9 cellular contexts compared by ENCODE assay signal in the genomic region with DNA sequence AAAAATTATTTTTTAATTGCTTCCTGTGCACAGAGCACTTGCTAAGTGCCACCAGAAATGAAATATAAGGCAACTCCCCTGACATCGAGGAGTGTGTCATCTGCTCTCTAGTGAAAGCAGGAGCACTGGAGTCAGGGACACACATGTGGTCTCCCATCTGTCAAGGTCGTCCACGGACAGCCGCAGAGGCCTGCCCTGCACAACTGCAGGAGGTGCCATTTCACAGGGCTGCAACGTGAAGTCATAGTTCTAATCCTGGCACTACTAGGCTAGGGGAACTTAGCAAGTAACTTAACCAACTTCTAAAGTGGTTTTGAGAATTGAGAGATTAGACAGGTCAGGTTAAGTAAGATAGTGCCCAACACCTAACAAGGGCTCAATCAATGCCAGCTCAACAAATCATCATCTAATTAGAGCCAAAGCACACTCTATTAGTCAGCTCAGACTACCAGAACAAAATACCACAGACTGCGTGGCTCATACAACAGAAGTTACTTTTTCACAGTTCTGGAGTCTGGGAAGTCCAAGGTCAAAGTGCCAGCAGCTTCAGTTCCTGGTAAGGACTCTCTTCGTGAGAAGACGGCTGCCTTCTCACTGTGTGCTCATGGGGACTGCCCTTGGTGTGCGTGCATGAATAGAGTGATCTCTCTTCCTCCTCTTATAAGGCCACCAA. TPM values are rescaled to one million over a fixed set of nuclear protein-coding genes. Genes with fewer than 3 reads are reported as not detected.
DNase-seq lines count a peak whose midpoint lies in the region; ATAC-seq and TF ChIP-seq lines count a peak whose summit lies in the region.
"Had no signal": no experiment of that assay in that cellular context is flagged by ENCODE, and none has a peak within 500 bp of the region (broad histone marks: within the 10 kb centered on the region; RNA-seq: fewer than 3 reads in every experiment).

No MANE protein-coding gene starts in this region.

- H3K4me2 ChIP-seq in smooth muscle cell = no peak overlapping the region

- H3K9me3 Mint-ChIP-seq in naive thymus-derived CD4-positive, alpha-beta T cell = peaks cover 0 to 13% (median 7%) of the 10 kb centered on the region in 11 donors

- peaks cover 9 to 39% (median 25%) of the 10 kb centered on the region in 5 donors for H3K36me3 Mint-ChIP-seq in naive thymus-derived CD4-positive, alpha-beta T cell

- WGBS in smooth muscle cell (ENCODE audit: low lambda C conversion rate) = 89% methylated on average over 9 of the region's 9 CpGs

- peak overlapping the region in 6 of 9 donors; percentile 12 to 51 (median 32) for H3K27ac Mint-ChIP-seq in naive thymus-derived CD4-positive, alpha-beta T cell

- no peaks in the 10 kb centered on the region for H3K9me3 ChIP-seq in naive thymus-derived CD4-positive, alpha-beta T cell (ENCODE audit: control insufficient read depth in 2 of 3, low read length in 3 of 3)
- no peaks in the 10 kb centered on the region for H3K9me3 ChIP-seq in smooth muscle cell (replicated peaks; ENCODE audit: low read depth)

- H3K4me3 Mint-ChIP-seq in naive thymus-derived CD4-positive, alpha-beta T cell = no peak overlapping the region

- peaks cover 75% of the 10 kb centered on the region for H4K20me1 ChIP-seq in smooth muscle cell (ENCODE audit: low read depth)

- H3K4me3 ChIP-seq in naive thymus-derived CD4-positive, alpha-beta T cell (ENCODE audit: low read length) = no peak overlapping the region
- no peak overlapping the region for H3K4me3 ChIP-seq in smooth muscle cell

- H3K4me1 Mint-ChIP-seq in naive thymus-derived CD4-positive, alpha-beta T cell = peaks cover 13 to 87% (median 79%) of the 10 kb centered on the region in 7 donors

- no peaks in the 10 kb centered on the region for H3K4me1 ChIP-seq in naive thymus-derived CD4-positive, alpha-beta T cell (ENCODE audit: control insufficient read depth in 2 of 2, insufficient read depth in 2 of 2, low read length in 2 of 2)
- no peaks in the 10 kb centered on the region for H3K4me1 ChIP-seq in smooth muscle cell (ENCODE audit: low read depth)

- CTCF ChIA-PET in naive thymus-derived CD4-positive, alpha-beta T cell (lab: Charles Lee) = interaction anchor here (0.7 kb wide), 1 partner anchor 452 kb away, joined by 3 read pairs; no protein-coding TSS in a partner anchor

- intact Hi-C loops in naive thymus-derived CD4-positive, alpha-beta T cell (cut with micrococcal nuclease) = no loop called here

- peaks cover 58% of the 10 kb centered on the region for H3K79me2 ChIP-seq in smooth muscle cell (ENCODE audit: low read depth)

- H3K27me3 ChIP-seq in naive thymus-derived CD4-positive, alpha-beta T cell (ENCODE audit: control insufficient read depth in 2 of 2, insufficient read depth in 2 of 2, low read length in 2 of 2) = no peaks in the 10 kb centered on the region
- no peaks in the 10 kb centered on the region for H3K27me3 ChIP-seq in smooth muscle cell (ENCODE audit: low read depth)

- no peaks in the 10 kb centered on the region for H3K36me3 ChIP-seq in naive thymus-derived CD4-positive, alpha-beta T cell (ENCODE audit: control insufficient read depth in 2 of 3, insufficient read depth in 3 of 3, low read length in 3 of 3)
- H3K36me3 ChIP-seq in smooth muscle cell (ENCODE audit: low read depth) = no peaks in the 10 kb centered on the region

- no peak overlapping the region for H3K9ac ChIP-seq in smooth muscle cell (ENCODE audit: low read depth)

- no peak overlapping the region for H2AFZ ChIP-seq in smooth muscle cell (ENCODE audit: low read depth)

- TF ChIP-seq CTCF in smooth muscle cell (IDR thresholded peaks at IDR 0.05; ENCODE audit: borderline replicate concordance, insufficient read depth, poor library complexity, severe bottlenecking) = no peak

- H3K27me3 Mint-ChIP-seq in naive thymus-derived CD4-positive, alpha-beta T cell = no peaks in the 10 kb centered on the region

- DNase-seq in Daoy (ENCODE audit: low read depth) (peak; percentile 9), dermis blood vessel endothelial cell (peak; percentile 67), pons (ENCODE audit: low spot score) (no peak), smooth muscle cell (lab: John Stamatoyannopoulos, UW; ENCODE audit: unreplicated experiment) (no peak)
- DNase-seq in naive thymus-derived CD4-positive, alpha-beta T cell = no peak
- no peak for DNase-seq in effector CD4-positive, alpha-beta T cell
- DNase-seq: NCI-H1092 had no signal

- ATAC-seq in HG03175 (IDR thresholded peaks at IDR 0.05; ENCODE audit: unreplicated experiment) (peak; percentile 26), HG03135 (IDR thresholded peaks at IDR 0.05; ENCODE audit: unreplicated experiment) (no peak)
- ATAC-seq in naive thymus-derived CD4-positive, alpha-beta T cell = peak; percentile 34

- H3F3A ChIP-seq in smooth muscle cell (ENCODE audit: low read depth) = no peaks in the 10 kb centered on the region

- POLR2A ChIA-PET in naive thymus-derived CD4-positive, alpha-beta T cell (lab: Charles Lee) = no interaction called here

- H3K27ac ChIP-seq in naive thymus-derived CD4-positive, alpha-beta T cell (ENCODE audit: low read depth, low read length) = no peak overlapping the region
- H3K27ac ChIP-seq in smooth muscle cell (ENCODE audit: low read depth) = no peak overlapping the region

RNA-seq across cellular contexts. Expression of gene FOXN3, which starts 30.7 kb away (rescaled TPM):
- total RNA-seq in Daoy (2014; rRNA removed; shearing (Covaris generic)) = 17.7 and 34.4 TPM in 2 replicates
- total RNA-seq in dermis blood vessel endothelial cell = 25.9 and 39.5 TPM in 2 replicates
- 100 to 1,000 TPM; 103 to 192 (median 149) TPM for total RNA-seq in naive thymus-derived CD4-positive, alpha-beta T cell
- polyA plus RNA-seq in naive thymus-derived CD4-positive, alpha-beta T cell = 100 to 1,000 TPM; 120 to 156 TPM
- 21.0 and 31.5 TPM in 2 replicates for total RNA-seq in smooth muscle cell
- polyA plus RNA-seq in smooth muscle cell = 24.5 and 24.7 TPM in 2 replicates

Comparison
In these comparisons a context has a peak if more than half of its experiments do, and no peak if none do; other contexts are left out.
1. DNase-seq: peak in Daoy (single experiment) and dermis blood vessel endothelial cell (single experiment); none in naive thymus-derived CD4-positive, alpha-beta T cell (0 of 9), pons (single experiment), smooth muscle cell (single experiment) and effector CD4-positive, alpha-beta T cell (single experiment).